In the genomic region with DNA sequence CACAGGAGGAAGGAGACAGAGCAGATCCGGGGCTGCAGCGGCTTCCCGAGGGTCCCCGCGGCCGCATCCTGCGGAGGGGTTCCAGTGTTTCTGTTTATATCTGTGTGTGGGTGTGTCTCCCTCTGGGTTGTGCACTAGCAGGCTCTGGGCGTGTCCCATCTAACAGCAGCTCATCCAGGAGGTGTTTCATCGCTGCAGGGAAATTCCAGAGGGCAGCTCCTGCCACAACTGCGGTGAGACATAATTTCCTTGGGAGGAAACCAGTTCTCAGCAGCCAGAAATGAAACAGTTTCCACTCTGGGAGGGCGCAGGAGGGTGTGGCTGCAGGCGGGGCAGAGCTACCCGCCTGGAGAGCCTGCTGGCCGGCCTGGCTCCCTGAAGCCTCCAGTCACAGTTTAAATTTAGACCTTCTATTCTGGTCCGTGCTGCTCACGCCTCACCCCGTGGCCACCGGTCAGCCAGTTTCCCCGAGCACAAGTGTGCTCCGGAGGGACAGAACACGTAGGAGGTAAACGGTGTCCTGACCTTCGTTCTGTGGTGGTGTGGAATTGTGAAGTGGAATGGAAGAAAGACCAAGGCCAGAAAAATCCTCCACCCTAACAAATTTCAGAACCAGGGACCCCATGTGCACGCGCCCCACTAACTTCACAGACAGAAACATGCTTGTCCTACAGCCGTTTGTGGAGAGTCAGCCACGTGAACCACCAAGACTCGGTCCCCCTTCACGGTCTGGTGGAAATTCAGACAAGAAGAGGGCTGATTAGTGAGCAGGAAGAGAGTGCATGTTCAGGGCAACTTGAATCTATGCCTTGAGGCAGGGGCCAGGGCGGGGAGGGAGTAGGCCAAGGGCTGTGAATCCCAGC, we compare ENCODE assay signal across 8 cellular contexts. TPM values are rescaled to one million over a fixed set of nuclear protein-coding genes. Genes with fewer than 3 reads are reported as not detected.
A peak's percentile ranks its signal among the peaks of the same experiment; 100 is the strongest.
DNase-seq lines count a peak whose midpoint lies in the region; ATAC-seq and TF ChIP-seq lines count a peak whose summit lies in the region.

No MANE protein-coding gene starts in this region.

- peak; percentile 58 for ATAC-seq in GM18508 (IDR thresholded peaks at IDR 0.05; ENCODE audit: insufficient read depth, unreplicated experiment)
- ATAC-seq in HG03442 (IDR thresholded peaks at IDR 0.05; ENCODE audit: unreplicated experiment) = peak; percentile 69
- ATAC-seq in left ventricle myocardium superior = peak; percentile 92
- no peak for ATAC-seq in GM19023 (IDR thresholded peaks at IDR 0.05; ENCODE audit: unreplicated experiment)

- TF ChIP-seq CTCF in smooth muscle cell (IDR thresholded peaks at IDR 0.05; ENCODE audit: borderline replicate concordance, insufficient read depth, poor library complexity, severe bottlenecking) (no peak), BE2C (IDR thresholded peaks at IDR 0.05; ENCODE audit: low read depth, low read length) (no peak)

- H3K4me1 ChIP-seq in adipocyte (ENCODE audit: control insufficient read depth, insufficient read depth, low read length) = peaks cover 50% of the 10 kb centered on the region
- peaks cover 14% of the 10 kb centered on the region for H3K4me1 ChIP-seq in smooth muscle cell (ENCODE audit: low read depth)
- H3K4me1 ChIP-seq in BE2C = no peaks in the 10 kb centered on the region

- intact Hi-C loops in left ventricle myocardium superior (cut with micrococcal nuclease) = no loop called here

- H3K79me2 ChIP-seq in smooth muscle cell (ENCODE audit: low read depth) = no peaks in the 10 kb centered on the region

- peak overlapping the region; percentile 51 for H2AFZ ChIP-seq in smooth muscle cell (ENCODE audit: low read depth)

- DNase-seq in SKM-1 treated with dmso at 0.1 percent for 144 hours (lab: John Stamatoyannopoulos, UW; ENCODE audit: unreplicated experiment) (peak; percentile 57), adipocyte (ENCODE audit: low read depth) (peak; percentile 97), left ventricle myocardium superior (peak; percentile 89), smooth muscle cell (lab: John Stamatoyannopoulos, UW; ENCODE audit: unreplicated experiment) (peak; percentile 17), BE2C (no peak)

- H3K27ac ChIP-seq in smooth muscle cell (ENCODE audit: low read depth) = peak overlapping the region; percentile 89

- no peaks in the 10 kb centered on the region for H3K9me3 ChIP-seq in adipocyte (ENCODE audit: control insufficient read depth, low read length)
- no peaks in the 10 kb centered on the region for H3K9me3 ChIP-seq in smooth muscle cell (replicated peaks; ENCODE audit: low read depth)
- no peaks in the 10 kb centered on the region for H3K9me3 ChIP-seq in BE2C

- WGBS in smooth muscle cell (ENCODE audit: low lambda C conversion rate) = 54% methylated on average over 30 of the region's 30 CpGs

- no peaks in the 10 kb centered on the region for H3K36me3 ChIP-seq in adipocyte (ENCODE audit: control insufficient read depth, insufficient read depth, low read length, severe bottlenecking)
- H3K36me3 ChIP-seq in smooth muscle cell (ENCODE audit: low read depth) = no peaks in the 10 kb centered on the region
- no peaks in the 10 kb centered on the region for H3K36me3 ChIP-seq in BE2C

- H3K4me3 ChIP-seq in adipocyte (ENCODE audit: low read length) (peak overlapping the region; percentile 65), smooth muscle cell (no peak overlapping the region), BE2C (ENCODE audit: low read depth, low read length) (no peak overlapping the region)

- H4K20me1 ChIP-seq in smooth muscle cell (ENCODE audit: low read depth) = no peaks in the 10 kb centered on the region

- H3K4me2 ChIP-seq in smooth muscle cell = peak overlapping the region; percentile 78

- no peaks in the 10 kb centered on the region for H3K27me3 ChIP-seq in adipocyte (replicated peaks; ENCODE audit: control insufficient read depth, insufficient read depth, low read length)
- no peaks in the 10 kb centered on the region for H3K27me3 ChIP-seq in smooth muscle cell (ENCODE audit: low read depth)
- H3K27me3 ChIP-seq in BE2C = no peaks in the 10 kb centered on the region

- peak overlapping the region; percentile 83 for H3K9ac ChIP-seq in adipocyte (ENCODE audit: low read length)
- peak overlapping the region; percentile 22 for H3K9ac ChIP-seq in smooth muscle cell (ENCODE audit: low read depth)

- H3F3A ChIP-seq in smooth muscle cell (ENCODE audit: low read depth) = peaks cover 16% of the 10 kb centered on the region

RNA-seq across cellular contexts. Expression of a gene that starts 50.2 kb away (rescaled TPM):
- total RNA-seq in left ventricle myocardium superior (not detected), smooth muscle cell (not detected in 2 replicates)
- polyA plus RNA-seq in smooth muscle cell = not detected in 2 replicates
- not detected for polyA plus RNA-seq in BE2C (2012; ENCODE audit: insufficient read depth, insufficient read length, low read depth)
